In the genomic region with DNA sequence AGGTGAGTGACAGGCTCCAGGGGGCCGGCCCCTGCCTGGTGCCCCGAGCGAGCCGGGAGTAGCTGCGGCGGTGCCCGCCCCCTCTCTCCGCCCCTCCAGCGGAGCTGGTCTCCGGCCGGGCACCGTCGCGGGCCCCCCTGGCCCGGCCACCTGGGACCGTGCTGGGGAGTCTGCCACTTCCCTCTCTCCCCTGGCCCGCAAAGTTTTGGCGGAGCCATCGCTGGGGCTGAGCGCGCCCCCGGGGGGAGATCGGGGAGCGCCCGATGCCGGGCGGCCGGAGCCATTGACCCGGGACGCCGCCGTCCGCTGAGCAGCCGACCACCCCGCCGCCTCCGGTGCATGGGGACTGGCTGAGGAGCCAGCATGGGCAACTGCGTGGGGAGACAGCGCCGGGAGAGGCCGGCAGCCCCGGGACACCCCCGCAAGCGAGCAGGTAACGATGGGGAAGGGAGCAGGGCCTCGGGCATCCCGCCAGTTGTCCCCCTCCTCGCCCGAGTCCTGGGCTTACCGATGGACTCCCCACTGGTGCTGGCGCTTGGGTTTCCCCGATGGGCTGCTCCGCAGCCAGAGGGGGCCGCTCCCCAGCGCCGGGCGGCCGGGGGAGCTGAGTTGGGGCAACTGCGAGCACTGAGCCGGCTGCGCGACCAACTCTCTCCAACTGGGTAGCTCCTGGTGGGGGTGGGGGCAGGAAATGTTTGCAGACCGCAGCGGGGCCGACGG, we compare ENCODE assay signal across 8 cellular contexts. TPM values are rescaled to one million over a fixed set of nuclear protein-coding genes. Genes with fewer than 3 reads are reported as not detected.
DNase-seq lines count a peak whose midpoint lies in the region; ATAC-seq and TF ChIP-seq lines count a peak whose summit lies in the region.

A gene with protein sequence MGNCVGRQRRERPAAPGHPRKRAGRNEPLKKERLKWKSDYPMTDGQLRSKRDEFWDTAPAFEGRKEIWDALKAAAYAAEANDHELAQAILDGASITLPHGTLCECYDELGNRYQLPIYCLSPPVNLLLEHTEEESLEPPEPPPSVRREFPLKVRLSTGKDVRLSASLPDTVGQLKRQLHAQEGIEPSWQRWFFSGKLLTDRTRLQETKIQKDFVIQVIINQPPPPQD (plus strand): TSS at position 84 of the 720 bp plus-strand sequence. CDS start 280 bp downstream, at position 364.

- peaks cover 45% of the 10 kb centered on the region for H3K4me1 ChIP-seq in adipocyte (ENCODE audit: control insufficient read depth, insufficient read depth, low read length)
- peaks cover 13 to 79% (median 58%) of the 10 kb centered on the region in 9 donors for H3K4me1 ChIP-seq in heart right ventricle

- H3K4me3 ChIP-seq in adipocyte (ENCODE audit: low read length) (peak within 1 kb of the TSS; percentile 100), heart right ventricle (peak within 1 kb of the TSS; percentile 77 to 100 (median 94))

- CTCF ChIA-PET in RWPE1 (lab: Yijun Ruan, JAX) = interaction anchor here (0.5 to 1.4 kb wide), 7 partner anchors 42 to 113 kb away, joined by 3 to 9 read pairs (median 3); no protein-coding TSS in a partner anchor

- H3K36me3 ChIP-seq in adipocyte (ENCODE audit: control insufficient read depth, insufficient read depth, low read length, severe bottlenecking) = peaks cover 3% of the 10 kb centered on the region
- H3K36me3 ChIP-seq in heart right ventricle = peaks cover 0 to 8% (median 0%) of the 10 kb centered on the region in 9 donors

- 0% methylated on average over 48 to 64 of the region's 66 CpGs for WGBS in heart right ventricle, 2 donors

- H3K9me3 ChIP-seq in adipocyte (ENCODE audit: control insufficient read depth, low read length) = no peaks in the 10 kb centered on the region
- H3K9me3 ChIP-seq in heart right ventricle = no peaks in the 10 kb centered on the region

- POLR2A ChIA-PET in RWPE1 (lab: Yijun Ruan, JAX; ENCODE audit: low non-redundant PET) = interaction anchor here (0.6 to 1.2 kb wide), 7 partner anchors 16 to 142 kb away, joined by 3 to 14 read pairs (median 3); no protein-coding TSS in a partner anchor

- peak; percentile 1 for ATAC-seq in HG02642 (IDR thresholded peaks at IDR 0.05; ENCODE audit: poor library complexity, unreplicated experiment)
- peak in 5 of 8 donors; percentile 4 to 16 (median 11) for ATAC-seq in heart right ventricle

- TF ChIP-seq CTCF in RWPE1 (conservative IDR thresholded peaks at IDR 0.05; ENCODE audit: low read depth) (no peak), heart right ventricle (IDR thresholded peaks at IDR 0.05) (peak in 3 of 9 donors; percentile 20 to 38 (median 31))

- intact Hi-C loops in heart right ventricle (cut with DNase I) (loop anchor here in 4 of 10 donors (2.0 to 10.0 kb wide), 5 partner anchors 48 to 116 kb away; no protein-coding TSS in a partner anchor), posterior cingulate gyrus (cut with DNase I) (loop anchor here (2.0 to 5.0 kb wide), 3 partner anchors 37 to 52 kb away; a partner anchor contains a TSS)

- DNase-seq in DMS53 (lab: John Stamatoyannopoulos, UW) (peak; percentile 72), RWPE1 (ENCODE audit: low spot score) (peak; percentile 73), adipocyte (ENCODE audit: low read depth) (peak; percentile 84), heart right ventricle (peak; percentile 44 to 60), posterior cingulate gyrus (peak in 6 of 10 donors; percentile 35 to 91 (median 60)), NCI-H1105 (lab: John Stamatoyannopoulos, UW) (no peak), MV-4-11 (lab: John Stamatoyannopoulos, UW) (no peak)

- H3K27me3 ChIP-seq in adipocyte (replicated peaks; ENCODE audit: control insufficient read depth, insufficient read depth, low read length) = no peaks in the 10 kb centered on the region
- H3K27me3 ChIP-seq in heart right ventricle = no peaks in the 10 kb centered on the region

- H3K9ac ChIP-seq in adipocyte (ENCODE audit: low read length) = peak within 1 kb of the TSS; percentile 99

- peak within 1 kb of the TSS; percentile 96 for H3K27ac ChIP-seq in RWPE1
- H3K27ac ChIP-seq in heart right ventricle = peak within 1 kb of the TSS; percentile 74 to 97 (median 94)

RNA-seq across cellular contexts. Expression of the gene that starts here (rescaled TPM):
- total RNA-seq in heart right ventricle = 10 to 100 TPM; 13.6 to 34.0 (median 20.5) TPM
- 10 to 100 TPM; 36.5 to 56.0 TPM for polyA plus RNA-seq in heart right ventricle

Comparison
In these comparisons a context has a peak if more than half of its experiments do, and no peak if none do; other contexts are left out.
1. DNase-seq: peak in DMS53 (single experiment), RWPE1 (single experiment), adipocyte (single experiment), heart right ventricle (2 of 2) and posterior cingulate gyrus (6 of 10); none in NCI-H1105 (single experiment) and MV-4-11 (single experiment).